ENCODE assay signal across 13 cellular contexts in genomic region chr2:218008060-218009040, GRCh38. TPM values are rescaled to one million over a fixed set of nuclear protein-coding genes. Genes with fewer than 3 reads are reported as not detected.
DNase-seq lines count a peak whose midpoint lies in the region; ATAC-seq, FAIRE-seq and TF ChIP-seq lines count a peak whose summit lies in the region.
"Had no signal": no experiment of that assay in that cellular context is flagged by ENCODE, and none has a peak within 500 bp of the region (broad histone marks: within the 10 kb centered on the region; RNA-seq: fewer than 3 reads in every experiment).

No MANE protein-coding gene starts in this region.

- peak overlapping the region; percentile 47 for H3K9ac ChIP-seq in adipocyte (ENCODE audit: low read length)

- H3K4me2 ChIP-seq in A549, result peak overlapping the region; percentile 94

- no peak for TF ChIP-seq RAD21 in A549 (conservative IDR thresholded peaks at IDR 0.05 in 1 of 2, IDR thresholded peaks at IDR 0.05 in 1 of 2)

- no peaks in the 10 kb centered on the region for H3K27me3 ChIP-seq in adipocyte (replicated peaks; ENCODE audit: control insufficient read depth, insufficient read depth, low read length)

- H3K36me3 ChIP-seq in adipocyte (ENCODE audit: control insufficient read depth, insufficient read depth, low read length, severe bottlenecking) (no peaks in the 10 kb centered on the region), mesodermal cell (ENCODE audit: control insufficient read depth, insufficient read depth, low read length) (no peaks in the 10 kb centered on the region)

- TF ChIP-seq CTCF in A549 (IDR thresholded peaks at IDR 0.05), result no peak
- TF ChIP-seq CTCF in GM20000 (IDR thresholded peaks at IDR 0.05; ENCODE audit: extremely low read depth, missing control alignments), result no peak

- no peak for TF ChIP-seq EP300 in A549 (IDR thresholded peaks at IDR 0.05)

- POLR2A ChIA-PET in A549 (lab: Yijun Ruan, JAX), result no interaction called here

- H3K9me3 ChIP-seq in A549 (no peaks in the 10 kb centered on the region), adipocyte (ENCODE audit: control insufficient read depth, low read length) (no peaks in the 10 kb centered on the region), mesodermal cell (ENCODE audit: control insufficient read depth, low read length) (no peaks in the 10 kb centered on the region)

- TF ChIP-seq POLR2A in A549 (IDR thresholded peaks at IDR 0.05; ENCODE audit: low read length), result no peak

- H3K4me1 ChIP-seq in A549, result peaks cover 53% of the 10 kb centered on the region
- peaks cover 49% of the 10 kb centered on the region for H3K4me1 ChIP-seq in adipocyte (ENCODE audit: control insufficient read depth, insufficient read depth, low read length)
- peaks cover 67% of the 10 kb centered on the region for H3K4me1 ChIP-seq in mesodermal cell (ENCODE audit: control insufficient read depth, insufficient read depth, low read length, poor library complexity, severe bottlenecking)

- WGBS in A549 (ENCODE audit: missing lambda C conversion rate), result 83% methylated on average over 12 of the region's 12 CpGs
- 69 to 75% methylated on average over 6 to 8 of the region's 12 CpGs for WGBS in mesodermal cell (ENCODE audit: insufficient coverage in 2 of 2), 2 experiments

- CTCF ChIA-PET in A549 (lab: Yijun Ruan, JAX), result interaction anchor here (0.7 to 3.3 kb wide), 13 partner anchors 12 to 222 kb away, joined by 3 to 15 read pairs (median 4); no protein-coding TSS in a partner anchor

- peak overlapping the region; percentile 79 to 91; a peak in 5 of 6 replicates for H3K27ac ChIP-seq in A549
- peak overlapping the region; percentile 67 for H3K27ac ChIP-seq in mesodermal cell (ENCODE audit: low read depth, low read length, severe bottlenecking)

- no peak for FAIRE-seq in A549 (lab: Jason Lieb, UNC)

- DNase-seq in A549 (ENCODE audit: low read depth in 1 of 2, low spot score in 1 of 2) (no peak), ELR (ENCODE audit: low read depth) (peak; percentile 32), adipocyte (ENCODE audit: low read depth) (peak; percentile 55), NK-92 (lab: John Stamatoyannopoulos, UW; ENCODE audit: unreplicated experiment) (no peak), GM20000 (ENCODE audit: low spot score) (no peak), MV-4-11 (lab: John Stamatoyannopoulos, UW) (no peak)
- DNase-seq in activated CD4-positive, alpha-beta T cell treated with anti-CD3 and anti-CD28 coated beads, Interleukin-2, amount 50 U/mL, for 48 hours, result no peak
- DNase-seq: activated CD4-positive, alpha-beta T cell treated with anti-CD3 and anti-CD28 coated beads for 36 hours; activated T-cell treated with anti-CD3 and anti-CD28 coated beads, Interleukin-2, amount 50 U/mL, for 4 hours; AML-193; NCI-H1436; nucleus accumbens had no signal

- ATAC-seq in A549, result no peak
- ATAC-seq: activated CD4-positive, alpha-beta T cell treated with anti-CD3 and anti-CD28 coated beads for 36 hours; activated T-cell treated with anti-CD3 and anti-CD28 coated beads, Interleukin-2, amount 50 U/mL, for 4 hours had no signal

- H3K4me3 ChIP-seq in A549 (no peak overlapping the region), adipocyte (ENCODE audit: low read length) (peak overlapping the region; percentile 21), mesodermal cell (ENCODE audit: extremely low read depth, insufficient read depth, low read length, poor library complexity, severe bottlenecking) (no peak overlapping the region)

TF ChIP-seq in A549, 52 proteins besides CTCF, POLR2A, EP300 and RAD21:
- TF ChIP-seq REST (IDR thresholded peaks at IDR 0.05) (no peak), ZNF302 (CRISPR knock-in tag; IDR thresholded peaks at IDR 0.05) (no peak), ZSCAN20 (CRISPR knock-in tag; IDR thresholded peaks at IDR 0.05) (no peak), MAX (IDR thresholded peaks at IDR 0.05) (no peak), SREBF2 (IDR thresholded peaks at IDR 0.05) (no peak), NR3C1 (IDR thresholded peaks at IDR 0.05) (no peak), KDM1A (IDR thresholded peaks at IDR 0.05; ENCODE audit: low read depth) (no peak), E2F6 (IDR thresholded peaks at IDR 0.05; ENCODE audit: borderline replicate concordance, low read depth) (no peak), CBX8 (IDR thresholded peaks at IDR 0.05) (no peak), POLR2AphosphoS2 (conservative IDR thresholded peaks at IDR 0.05; ENCODE audit: low read length) (no peak)

RNA-seq across cellular contexts. Expression of gene TNS1, which starts 5.6 kb away (rescaled TPM):
- polyA plus RNA-seq in A549 (2011; rRNA removed) (4.9 and 9.5 TPM in 2 replicates), A549 (2017; fragmentation: RNase III; extraction: RNeasy Plus Mini Kit Qiagen cat#74134 plus additional on column Dnase treatment) (7.7 to 11.4 TPM (median 10.6 TPM) in 3 replicates)
- polyA plus RNA-seq in A549 (2012; cell fraction: cytosol; rRNA removed), result 1.6 and 2.9 TPM in 2 replicates
- polyA plus RNA-seq in A549 (2012; cell fraction: nucleus; rRNA removed), result 7.3 and 9.9 TPM in 2 replicates
- 27.8 and 32.4 TPM in 2 replicates for polyA minus RNA-seq in A549 (2011; rRNA and poly(A)+ RNA removed)
- 26.9 TPM for polyA plus RNA-seq in mesodermal cell (2013, experiment 1 of 2)
- polyA plus RNA-seq in mesodermal cell (2013, experiment 2 of 2), result 24.8 TPM

Comparison
In these comparisons a context has a peak if more than half of its experiments do, and no peak if none do; other contexts are left out.
1. DNase-seq: peak in ELR (single experiment) and adipocyte (single experiment); none in A549 (0 of 2), NK-92 (single experiment), GM20000 (single experiment), MV-4-11 (single experiment) and activated CD4-positive, alpha-beta T cell treated with anti-CD3 and anti-CD28 coated beads, Interleukin-2, amount 50 U/mL, for 48 hours (0 of 2).